26 cellular contexts compared by ENCODE assay signal in genomic region chr14:37237735-37238200, GRCh38.
"Had no signal": no experiment of that assay in that cellular context is flagged by ENCODE, and none has a peak within 500 bp of the region (broad histone marks: within the 10 kb centered on the region; RNA-seq: fewer than 3 reads in every experiment).

No MANE protein-coding gene starts in this region.

- H3K9me3 ChIP-seq: stomach, suprapubic skin, testis, thoracic aorta, thyroid gland, tibial artery, tibial nerve, transverse colon, upper lobe of left lung, upper lobe of right lung, uterus, vagina had no signal

- H3K4me1 ChIP-seq: suprapubic skin, tibial artery, tibial nerve, transverse colon, upper lobe of left lung, upper lobe of right lung, uterus, vagina had no signal

- DNase-seq: stimulated activated CD4-positive, alpha-beta T cell treated with anti-CD3 and anti-CD28 coated beads, Interleukin-2, amount 100 ng/mL, for 48 hours; stimulated activated CD4-positive, alpha-beta T cell treated with anti-CD3 and anti-CD28 coated beads, Interleukin-4, amount 100 ng/mL, for 1 hour; stimulated activated CD4-positive, alpha-beta T cell treated with anti-CD3 and anti-CD28 coated beads, Interleukin-4, amount 100 ng/mL, for 24 hours; stimulated activated CD4-positive, alpha-beta T cell treated with anti-CD3 and anti-CD28 coated beads, Interleukin-4, amount 100 ng/mL, for 4 hours; stimulated activated CD8-positive, alpha-beta memory T cell treated with anti-CD3 and anti-CD28 coated beads, Interleukin-4, amount 100 ng/mL, for 48 hours; stimulated activated naive B cell treated with anti-CD40 and anti-IgM and Interleukin-4, amounts not matched to agents 10 μg/mL and 1 μg/mL and 100 μg/mL, for 72 hours; stimulated activated naive CD4-positive, alpha-beta T cell; stimulated activated naive CD4-positive, alpha-beta T cell treated with Interleukin-2 at 50 U/mL for 16 hours; stimulated activated naive CD8-positive, alpha-beta T cell treated with anti-CD3 and anti-CD28 coated beads, Interleukin-15, amount 100 ng/mL, for 72 hours; stimulated activated naive CD8-positive, alpha-beta T cell treated with anti-CD3 and anti-CD28 coated beads, Interleukin-15, Interleukin-2, amounts not matched to agents 100 U/mL and 50 U/mL, for 24 hours; stomach; substantia nigra; testis; thyroid gland; tibial artery; transverse colon; trophoblast cell; upper lobe of left lung; upper lobe of right lung; uterus had no signal

- H3K4me3 ChIP-seq: stomach, suprapubic skin, testis, thoracic aorta, thyroid gland, tibial artery, tibial nerve, transverse colon, upper lobe of left lung, upper lobe of right lung, uterus, vagina had no signal

- H3K27me3 ChIP-seq: stomach, suprapubic skin, testis, thyroid gland, tibial artery, tibial nerve, transverse colon, upper lobe of left lung, upper lobe of right lung, uterus, vagina had no signal

- FAIRE-seq: urothelium cell line had no signal

- ATAC-seq: stimulated activated effector memory CD8-positive, alpha-beta T cell treated with anti-CD3 and anti-CD28 coated beads, Interleukin-12 subunit alpha, Interleukin-12 subunit beta, amount 100 ng/mL, for 72 hours; stimulated activated naive B cell treated with anti-CD40 and anti-IgM and Interleukin-4, amounts not matched to agents 10 μg/mL and 1 μg/mL and 100 μg/mL, for 72 hours; stimulated activated naive CD8-positive, alpha-beta T cell treated with anti-CD3 and anti-CD28 coated beads, Interleukin-15, amount 100 ng/mL, for 72 hours; stimulated activated naive CD8-positive, alpha-beta T cell treated with anti-CD3 and anti-CD28 coated beads, Interleukin-15, Interleukin-2, amounts not matched to agents 100 U/mL and 50 U/mL, for 24 hours; upper lobe of right lung had no signal

- H3K27ac ChIP-seq: stomach, suprapubic skin, testis, thoracic aorta, thyroid gland, tibial artery, tibial nerve, transverse colon, upper lobe of left lung, upper lobe of right lung, uterus, vagina had no signal

- H3K36me3 ChIP-seq: stomach, suprapubic skin, thoracic aorta, thyroid gland, tibial artery, tibial nerve, transverse colon, upper lobe of left lung, upper lobe of right lung, uterus, vagina had no signal
